Comparison of ENCODE assay signal across 1 cellular context in the genomic region with DNA sequence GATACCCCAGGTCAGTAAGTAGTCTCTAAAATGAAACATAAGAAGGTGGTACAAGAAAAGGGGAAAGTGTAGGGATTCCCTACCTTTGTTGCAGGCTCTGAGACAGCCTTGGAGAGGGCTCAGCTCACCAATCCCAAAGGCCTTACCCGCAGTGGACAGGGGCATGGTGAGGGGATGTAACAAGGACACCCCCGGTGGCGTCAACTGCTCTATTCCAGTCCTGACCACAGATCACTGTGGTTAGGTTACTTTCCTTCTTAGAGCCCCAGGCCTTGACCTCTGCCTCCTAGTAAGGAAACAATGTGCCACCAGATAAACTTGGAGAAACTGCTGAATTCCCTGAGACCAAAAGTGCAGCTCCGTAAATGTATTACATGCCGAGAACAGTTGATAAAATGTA.
TF ChIP-seq lines count a peak whose summit lies in the region.

No MANE protein-coding gene starts in this region.

TF ChIP-seq in WTC11, 78 proteins besides CTCF, POLR2A, EP300 and RAD21 (continued from another document):
- TF ChIP-seq, protein P1, sequence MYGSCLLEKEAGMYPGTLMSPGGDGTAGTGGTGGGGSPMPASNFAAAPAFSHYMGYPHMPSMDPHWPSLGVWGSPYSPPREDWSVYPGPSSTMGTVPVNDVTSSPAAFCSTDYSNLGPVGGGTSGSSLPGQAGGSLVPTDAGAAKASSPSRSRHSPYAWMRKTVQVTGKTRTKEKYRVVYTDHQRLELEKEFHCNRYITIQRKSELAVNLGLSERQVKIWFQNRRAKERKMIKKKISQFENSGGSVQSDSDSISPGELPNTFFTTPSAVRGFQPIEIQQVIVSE (CRISPR knock-in tag; IDR thresholded peaks at IDR 0.05; ENCODE audit: borderline replicate concordance), result no peak
- no peak for TF ChIP-seq OVOL2 (CRISPR knock-in tag; IDR thresholded peaks at IDR 0.05; ENCODE audit: borderline replicate concordance)
TF ChIP-seq in WTC11: peak in this region for 0.
